In the genomic region with DNA sequence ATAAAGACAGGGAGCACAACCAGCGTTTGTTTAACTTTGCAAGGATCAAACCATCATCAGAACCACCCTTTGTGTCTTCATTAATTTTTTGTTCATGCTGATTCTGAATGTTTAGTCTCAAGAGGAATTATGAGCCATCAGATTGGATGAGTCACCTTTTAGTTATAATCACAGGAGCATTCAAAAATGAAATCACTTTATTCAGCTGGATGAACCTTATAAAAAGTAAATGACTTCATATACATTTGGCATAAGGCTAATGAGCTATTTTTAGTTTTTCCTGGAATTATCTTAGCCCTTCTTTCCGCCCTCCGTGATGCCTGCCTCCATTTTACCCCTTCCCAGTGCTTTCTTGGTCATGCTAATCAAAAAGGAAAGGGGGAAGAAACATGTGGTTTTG, we compare ENCODE assay signal across 19 cellular contexts.
A peak's percentile ranks its signal among the peaks of the same experiment; 100 is the strongest.
DNase-seq lines count a peak whose midpoint lies in the region; ATAC-seq, FAIRE-seq and TF ChIP-seq lines count a peak whose summit lies in the region.
"Had no signal": no experiment of that assay in that cellular context is flagged by ENCODE, and none has a peak within 500 bp of the region (broad histone marks: within the 10 kb centered on the region; RNA-seq: fewer than 3 reads in every experiment).

No MANE protein-coding gene starts in this region.

- H3K27ac Mint-ChIP-seq in activated T-helper 1 cell treated with anti-CD3 and anti-CD28 coated beads, Interleukin-12 subunit alpha, Interleukin-12 subunit beta, Interleukin-2, Interleukin-4 antibody, amounts not matched to agents 30 ng/mL and 10 ng/mL and 1 ng/mL, durations not matched to agents 14 hours and 24 hours and 36 hours: no peak overlapping the region
- H3K27ac Mint-ChIP-seq: dendritic cell treated with granulocyte-macrophage colony-stimulating factor and Interleukin-4, amounts not matched to agents 40 ng/mL and 50 ng/mL, for 4 days had no signal

- H3K36me3 Mint-ChIP-seq in activated T-helper 1 cell treated with anti-CD3 and anti-CD28 coated beads, Interleukin-12 subunit alpha, Interleukin-12 subunit beta, Interleukin-2, Interleukin-4 antibody, amounts not matched to agents 30 ng/mL and 10 ng/mL and 1 ng/mL, durations not matched to agents 14 hours and 24 hours and 36 hours (ENCODE audit: low read depth): no peaks in the 10 kb centered on the region

- H3K4me3 Mint-ChIP-seq in activated T-helper 1 cell treated with anti-CD3 and anti-CD28 coated beads, Interleukin-12 subunit alpha, Interleukin-12 subunit beta, Interleukin-2, Interleukin-4 antibody, amounts not matched to agents 30 ng/mL and 10 ng/mL and 1 ng/mL, durations not matched to agents 14 hours and 24 hours and 36 hours: no peak overlapping the region
- H3K4me3 Mint-ChIP-seq: dendritic cell treated with granulocyte-macrophage colony-stimulating factor and Interleukin-4, amounts not matched to agents 40 ng/mL and 50 ng/mL, for 4 days; nephron had no signal

- H3K27me3 ChIP-seq in bronchial epithelial cell (ENCODE audit: control insufficient read depth, insufficient read depth, low read length): no peaks in the 10 kb centered on the region
- H3K27me3 ChIP-seq: Peyer's patch, thyroid gland had no signal

- intact Hi-C loops in left ventricle myocardium superior (cut with micrococcal nuclease) (no loop called here), Right ventricle myocardium inferior (cut with DNase I) (no loop called here)
- intact Hi-C loops in activated T-helper 1 cell treated with anti-CD3 and anti-CD28 coated beads, Interleukin-12 subunit alpha, Interleukin-12 subunit beta, Interleukin-2, Interleukin-4 antibody, amounts not matched to agents 30 ng/mL and 10 ng/mL and 1 ng/mL, durations not matched to agents 14 hours and 24 hours and 36 hours (cut with micrococcal nuclease): no loop called here

- no peak for TF ChIP-seq CTCF in bronchial epithelial cell (IDR thresholded peaks at IDR 0.05; ENCODE audit: insufficient read depth, low read length, severe bottlenecking)

- H3K4me1 Mint-ChIP-seq in activated T-helper 1 cell treated with anti-CD3 and anti-CD28 coated beads, Interleukin-12 subunit alpha, Interleukin-12 subunit beta, Interleukin-2, Interleukin-4 antibody, amounts not matched to agents 30 ng/mL and 10 ng/mL and 1 ng/mL, durations not matched to agents 14 hours and 24 hours and 36 hours (ENCODE audit: low read depth): no peaks in the 10 kb centered on the region
- H3K4me1 Mint-ChIP-seq: nephron had no signal

- no peaks in the 10 kb centered on the region for H3K9me3 Mint-ChIP-seq in activated T-helper 1 cell treated with anti-CD3 and anti-CD28 coated beads, Interleukin-12 subunit alpha, Interleukin-12 subunit beta, Interleukin-2, Interleukin-4 antibody, amounts not matched to agents 30 ng/mL and 10 ng/mL and 1 ng/mL, durations not matched to agents 14 hours and 24 hours and 36 hours

- no peaks in the 10 kb centered on the region for H3K36me3 ChIP-seq in bronchial epithelial cell (ENCODE audit: control insufficient read depth, insufficient read depth, low read length)
- H3K36me3 ChIP-seq: Peyer's patch, thyroid gland had no signal

- FAIRE-seq in bronchial epithelial cell (lab: Jason Lieb, UNC) (no peak), islet of Langerhans (lab: Jason Lieb, UNC) (peak; percentile 99)

- DNase-seq in left ventricle myocardium superior: no peak
- DNase-seq in Right ventricle myocardium inferior (ENCODE audit: missing footprints): no peak
- DNase-seq in bronchial epithelial cell (ENCODE audit: low read depth): peak; percentile 80
- no peak for DNase-seq in activated effector memory CD4-positive, alpha-beta T cell treated with anti-CD3 and anti-CD28 coated beads, Interleukin-2, amount 50 U/mL, for 16 hours
- no peak for DNase-seq in T-helper 9 cell
- no peak for DNase-seq in activated T-helper 1 cell treated with anti-CD3 and anti-CD28 coated beads, Interleukin-12 subunit alpha, Interleukin-12 subunit beta, Interleukin-2, Interleukin-4 antibody, amounts not matched to agents 30 ng/mL and 10 ng/mL and 1 ng/mL, durations not matched to agents 14 hours and 24 hours and 36 hours (ENCODE audit: low spot score)
- DNase-seq: ACHN; activated CD8-positive, alpha-beta memory T cell treated with anti-CD3 and anti-CD28 coated beads for 24 hours; activated naive CD4-positive, alpha-beta T cell treated with anti-CD3 and anti-CD28 coated beads, Interleukin-2, amount 50 U/mL, for 16 hours; foreskin melanocyte; NCI-H1417; NCI-H510A treated with DMSO at 0.1 percent for 48 hours; thyroid gland had no signal

- no peaks in the 10 kb centered on the region for H3K27me3 Mint-ChIP-seq in activated T-helper 1 cell treated with anti-CD3 and anti-CD28 coated beads, Interleukin-12 subunit alpha, Interleukin-12 subunit beta, Interleukin-2, Interleukin-4 antibody, amounts not matched to agents 30 ng/mL and 10 ng/mL and 1 ng/mL, durations not matched to agents 14 hours and 24 hours and 36 hours (ENCODE audit: insufficient read depth)

- ATAC-seq in left ventricle myocardium superior: peak; percentile 39
- ATAC-seq in Right ventricle myocardium inferior: no peak
- ATAC-seq in GM18873 (IDR thresholded peaks at IDR 0.05; ENCODE audit: low FRiP score, unreplicated experiment): no peak
- ATAC-seq: left lobe of liver had no signal

- no peak overlapping the region for H3K4me3 ChIP-seq in bronchial epithelial cell (ENCODE audit: low read depth, low read length)
- H3K4me3 ChIP-seq: Peyer's patch, thyroid gland had no signal
